In genomic region chr11:126417463-126417862, GRCh38 we compare ENCODE assay signal across 1 cellular context.
TF ChIP-seq lines count a peak whose summit lies in the region.

No MANE protein-coding gene starts in this region.

TF ChIP-seq in WTC11, 78 proteins besides CTCF, POLR2A, EP300 and RAD21 (continued from another document):
- TF ChIP-seq, protein P1, sequence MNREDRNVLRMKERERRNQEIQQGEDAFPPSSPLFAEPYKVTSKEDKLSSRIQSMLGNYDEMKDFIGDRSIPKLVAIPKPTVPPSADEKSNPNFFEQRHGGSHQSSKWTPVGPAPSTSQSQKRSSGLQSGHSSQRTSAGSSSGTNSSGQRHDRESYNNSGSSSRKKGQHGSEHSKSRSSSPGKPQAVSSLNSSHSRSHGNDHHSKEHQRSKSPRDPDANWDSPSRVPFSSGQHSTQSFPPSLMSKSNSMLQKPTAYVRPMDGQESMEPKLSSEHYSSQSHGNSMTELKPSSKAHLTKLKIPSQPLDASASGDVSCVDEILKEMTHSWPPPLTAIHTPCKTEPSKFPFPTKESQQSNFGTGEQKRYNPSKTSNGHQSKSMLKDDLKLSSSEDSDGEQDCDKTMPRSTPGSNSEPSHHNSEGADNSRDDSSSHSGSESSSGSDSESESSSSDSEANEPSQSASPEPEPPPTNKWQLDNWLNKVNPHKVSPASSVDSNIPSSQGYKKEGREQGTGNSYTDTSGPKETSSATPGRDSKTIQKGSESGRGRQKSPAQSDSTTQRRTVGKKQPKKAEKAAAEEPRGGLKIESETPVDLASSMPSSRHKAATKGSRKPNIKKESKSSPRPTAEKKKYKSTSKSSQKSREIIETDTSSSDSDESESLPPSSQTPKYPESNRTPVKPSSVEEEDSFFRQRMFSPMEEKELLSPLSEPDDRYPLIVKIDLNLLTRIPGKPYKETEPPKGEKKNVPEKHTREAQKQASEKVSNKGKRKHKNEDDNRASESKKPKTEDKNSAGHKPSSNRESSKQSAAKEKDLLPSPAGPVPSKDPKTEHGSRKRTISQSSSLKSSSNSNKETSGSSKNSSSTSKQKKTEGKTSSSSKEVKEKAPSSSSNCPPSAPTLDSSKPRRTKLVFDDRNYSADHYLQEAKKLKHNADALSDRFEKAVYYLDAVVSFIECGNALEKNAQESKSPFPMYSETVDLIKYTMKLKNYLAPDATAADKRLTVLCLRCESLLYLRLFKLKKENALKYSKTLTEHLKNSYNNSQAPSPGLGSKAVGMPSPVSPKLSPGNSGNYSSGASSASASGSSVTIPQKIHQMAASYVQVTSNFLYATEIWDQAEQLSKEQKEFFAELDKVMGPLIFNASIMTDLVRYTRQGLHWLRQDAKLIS (CRISPR knock-in tag; IDR thresholded peaks at IDR 0.05; ENCODE audit: borderline replicate concordance) = no peak
TF ChIP-seq in WTC11: peak in this region for 0.
